In genomic region chr4:108943971-108944370, GRCh38 we compare ENCODE assay signal across 30 cellular contexts.
"Had no signal": no experiment of that assay in that cellular context is flagged by ENCODE, and none has a peak within 500 bp of the region (broad histone marks: within the 10 kb centered on the region; RNA-seq: fewer than 3 reads in every experiment).

No MANE protein-coding gene starts in this region.

- H3K4me3 Mint-ChIP-seq: activated naive CD4-positive, alpha-beta T cell treated with anti-CD3 and anti-CD28 coated beads for 36 hours; activated naive CD8-positive, alpha-beta T cell treated with anti-CD3 and anti-CD28 coated beads for 36 hours; activated T-cell treated with anti-CD3 and anti-CD28 coated beads, Interleukin-2, amount 50 U/mL, for 72 hours; brain; naive thymus-derived CD4-positive, alpha-beta T cell; neural crest cell; T-helper 17 cell had no signal

- H3K36me3 Mint-ChIP-seq: activated naive CD8-positive, alpha-beta T cell treated with anti-CD3 and anti-CD28 coated beads for 36 hours; brain had no signal

- FAIRE-seq: keratinocyte, urothelium cell line had no signal

- ATAC-seq: activated T-cell treated with anti-CD3 and anti-CD28 coated beads, Interleukin-2, amount 50 U/mL, for 72 hours; gastrocnemius medialis; left cardiac atrium; left ventricle myocardium superior; naive thymus-derived CD4-positive, alpha-beta T cell; psoas muscle; T-helper 17 cell had no signal

- H3K4me1 Mint-ChIP-seq: T-helper 17 cell had no signal

- H3K9me3 Mint-ChIP-seq: activated naive CD4-positive, alpha-beta T cell treated with anti-CD3 and anti-CD28 coated beads for 36 hours; activated naive CD8-positive, alpha-beta T cell treated with anti-CD3 and anti-CD28 coated beads for 36 hours; neural crest cell had no signal

- DNase-seq: activated CD4-positive, alpha-beta T cell treated with anti-CD3 and anti-CD28 coated beads for 4 hours; activated CD4-positive, alpha-beta T cell treated with anti-CD3 and anti-CD28 coated beads, Interleukin-2, amount 50 U/mL, for 4 hours; activated naive CD4-positive, alpha-beta T cell treated with anti-CD3 and anti-CD28 coated beads for 36 hours; activated naive CD8-positive, alpha-beta T cell treated with anti-CD3 and anti-CD28 coated beads for 36 hours; activated T-cell treated with anti-CD3 and anti-CD28 coated beads for 4 hours; activated T-cell treated with anti-CD3 and anti-CD28 coated beads, Interleukin-2, amount 50 U/mL, for 72 hours; adrenal gland; gastrocnemius medialis; glutamatergic neuron; hippocampal formation; left cardiac atrium; left ventricle myocardium superior; mammary epithelial cell; midbrain; naive thymus-derived CD4-positive, alpha-beta T cell; nucleus accumbens; psoas muscle; spleen; stimulated activated CD4-positive, alpha-beta T cell treated with anti-CD3 and anti-CD28 coated beads, Interleukin-2, amount 100 ng/mL, for 48 hours; stimulated activated naive CD4-positive, alpha-beta T cell treated with Interleukin-2 at 50 U/mL for 16 hours; SW 1271; T-helper 17 cell; T1000; transverse colon had no signal

- H3K27me3 Mint-ChIP-seq: activated naive CD8-positive, alpha-beta T cell treated with anti-CD3 and anti-CD28 coated beads for 36 hours; brain had no signal

- H3K27ac Mint-ChIP-seq: activated naive CD4-positive, alpha-beta T cell treated with anti-CD3 and anti-CD28 coated beads for 36 hours; activated naive CD8-positive, alpha-beta T cell treated with anti-CD3 and anti-CD28 coated beads for 36 hours; activated T-cell treated with anti-CD3 and anti-CD28 coated beads, Interleukin-2, amount 50 U/mL, for 72 hours; naive thymus-derived CD4-positive, alpha-beta T cell; T-helper 17 cell had no signal

- H3K4me3 ChIP-seq: adrenal gland, ascending aorta, esophagus muscularis mucosa, gastrocnemius medialis, psoas muscle, spleen, transverse colon had no signal
